In the genomic region with DNA sequence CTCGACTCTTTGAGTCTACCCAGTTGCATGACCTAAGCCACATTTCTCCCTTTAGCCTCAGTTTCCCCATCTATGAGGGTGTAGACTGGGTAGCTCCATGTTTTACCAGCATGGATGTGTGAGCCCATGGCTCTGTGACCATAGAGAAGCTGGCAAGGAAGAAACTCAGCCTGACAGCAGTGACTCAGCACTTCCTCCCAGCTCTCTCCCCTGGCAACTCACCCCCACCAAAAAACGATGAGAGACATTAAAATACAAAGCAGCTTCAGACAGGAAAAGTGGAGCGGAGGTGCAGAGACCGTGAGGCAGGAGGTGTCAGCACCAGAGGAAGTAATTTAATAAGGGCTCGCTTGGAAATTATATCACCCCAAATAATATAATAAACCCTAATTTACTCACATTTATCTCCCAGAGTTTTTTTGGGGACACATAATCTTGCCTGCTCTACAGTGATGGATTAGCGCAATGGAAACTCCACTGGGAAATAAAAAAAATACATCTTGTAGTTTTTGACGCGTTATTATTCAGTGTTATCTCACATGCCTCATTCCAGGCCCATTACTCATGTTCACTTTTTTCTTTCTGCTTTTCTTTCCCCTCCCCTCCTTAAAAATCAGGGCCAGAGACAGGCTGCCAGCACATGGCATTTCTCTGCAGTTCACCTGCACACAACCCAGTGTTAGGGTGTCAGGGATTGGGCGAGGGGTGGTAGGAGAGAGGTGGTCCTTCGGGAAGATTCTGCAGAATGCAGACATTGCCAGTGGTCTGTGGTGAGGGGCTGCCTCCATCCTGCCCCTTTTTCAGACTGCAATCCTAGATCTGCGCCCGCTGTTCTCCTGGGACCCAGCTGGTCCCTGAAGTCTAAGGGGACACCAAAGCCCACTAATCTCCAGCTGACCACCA, we compare ENCODE assay signal across 14 cellular contexts.
A peak's percentile ranks its signal among the peaks of the same experiment; 100 is the strongest.
DNase-seq lines count a peak whose midpoint lies in the region; ATAC-seq and TF ChIP-seq lines count a peak whose summit lies in the region.
"Had no signal": no experiment of that assay in that cellular context is flagged by ENCODE, and none has a peak within 500 bp of the region (broad histone marks: within the 10 kb centered on the region; RNA-seq: fewer than 3 reads in every experiment).

No MANE protein-coding gene starts in this region.

- ATAC-seq in GM18502 (IDR thresholded peaks at IDR 0.05; ENCODE audit: poor library complexity, unreplicated experiment) = no peak

- H3K27me3 ChIP-seq in testis = no peaks in the 10 kb centered on the region
- H3K27me3 ChIP-seq: pancreas had no signal

- DNase-seq in DMS53 (lab: John Stamatoyannopoulos, UW) = peak; percentile 19
- DNase-seq in DMS53 treated with DMSO at 0.1 percent for 48 hours (lab: John Stamatoyannopoulos, UW; ENCODE audit: unreplicated experiment) = no peak
- peak; percentile 65 for DNase-seq in NCI-H226
- DNase-seq in dermis blood vessel endothelial cell = peak; percentile 57
- peak; percentile 0 for DNase-seq in retinal pigment epithelial cell (ENCODE audit: low read depth)
- DNase-seq in NCI-H2029 (lab: John Stamatoyannopoulos, UW) = no peak
- no peak for DNase-seq in testis
- DNase-seq: activated CD4-positive, alpha-beta T cell treated with anti-CD3 and anti-CD28 coated beads, Interleukin-2, amount 10 ng/mL, durations not matched to agents 7 days and 5 days; DMS79 treated with DMSO at 0.1 percent for 48 hours; foreskin fibroblast; MV-4-11; NCI-H774; pancreas had no signal

- H3K4me3 ChIP-seq in retinal pigment epithelial cell (ENCODE audit: low read length) (no peak overlapping the region), testis (no peak overlapping the region)
- H3K4me3 ChIP-seq: pancreas had no signal

- no peak overlapping the region for H3K27ac ChIP-seq in testis
- H3K27ac ChIP-seq: pancreas had no signal

- intact Hi-C loops in testis (cut with DNase I; ENCODE audit: low total_unique reads) = no loop called here

- no peaks in the 10 kb centered on the region for H3K4me1 ChIP-seq in testis
- H3K4me1 ChIP-seq: pancreas had no signal

- no peaks in the 10 kb centered on the region for H3K36me3 ChIP-seq in testis (ENCODE audit: low read depth, missing control alignments)
- H3K36me3 ChIP-seq: pancreas had no signal

- 62 to 70% methylated on average over 12 of the region's 12 CpGs for WGBS in testis, 2 donors

- TF ChIP-seq POLR2A in testis (IDR thresholded peaks at IDR 0.05) = no peak

- no peaks in the 10 kb centered on the region for H3K9me3 ChIP-seq in testis
- H3K9me3 ChIP-seq: pancreas had no signal

- no peak for TF ChIP-seq CTCF in retinal pigment epithelial cell (conservative IDR thresholded peaks at IDR 0.05; ENCODE audit: low read depth, low read length)
- no peak for TF ChIP-seq CTCF in testis (IDR thresholded peaks at IDR 0.05)

Comparison
In these comparisons a context has a peak if more than half of its experiments do, and no peak if none do; other contexts are left out.
1. DNase-seq: peak in DMS53 (single experiment), NCI-H226 (single experiment), dermis blood vessel endothelial cell (single experiment) and retinal pigment epithelial cell (single experiment); none in DMS53 treated with DMSO at 0.1 percent for 48 hours (single experiment), NCI-H2029 (single experiment) and testis (single experiment).